ENCODE assay signal across 12 cellular contexts in the genomic region with DNA sequence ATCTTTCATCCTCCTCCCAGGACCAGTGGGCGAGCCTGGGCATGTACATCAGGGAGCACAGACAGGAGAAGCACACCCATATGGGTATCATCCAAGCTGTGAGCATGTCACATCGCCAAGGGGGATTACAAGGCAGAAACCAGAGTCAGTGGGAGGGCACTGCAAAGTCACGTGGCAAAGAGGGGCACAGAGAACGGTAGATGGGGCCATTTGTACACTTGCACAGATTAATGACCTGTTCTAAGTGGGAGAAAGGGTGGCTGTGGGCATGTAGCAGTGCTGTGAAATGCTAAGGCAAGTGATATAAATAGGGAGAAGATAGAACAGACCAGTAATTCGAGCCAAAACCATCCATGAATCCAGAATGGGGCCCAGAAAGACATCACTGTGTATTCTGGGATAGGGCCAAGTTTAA.
A peak's percentile ranks its signal among the peaks of the same experiment; 100 is the strongest.
DNase-seq lines count a peak whose midpoint lies in the region; TF ChIP-seq lines count a peak whose summit lies in the region.
"Had no signal": no experiment of that assay in that cellular context is flagged by ENCODE, and none has a peak within 500 bp of the region (broad histone marks: within the 10 kb centered on the region; RNA-seq: fewer than 3 reads in every experiment).

No MANE protein-coding gene starts in this region.

- no peaks in the 10 kb centered on the region for H3K79me2 ChIP-seq in DOHH2 (ENCODE audit: control insufficient read depth, low read length)

- TF ChIP-seq CTCF in DOHH2 (IDR thresholded peaks at IDR 0.05; ENCODE audit: low read depth, low read length, poor library complexity, severe bottlenecking) (no peak), WERI-Rb-1 (IDR thresholded peaks at IDR 0.05; ENCODE audit: low read depth, low read length) (no peak)

- no peak overlapping the region for H3K27ac ChIP-seq in DOHH2 (ENCODE audit: low read depth, low read length)
- H3K27ac ChIP-seq in WERI-Rb-1: peak overlapping the region; percentile 53
- H3K27ac ChIP-seq: brain microvascular endothelial cell, thoracic aorta had no signal

- H3K4me1 ChIP-seq in DOHH2 (ENCODE audit: control insufficient read depth, low read length): peaks cover 51% of the 10 kb centered on the region

- no peaks in the 10 kb centered on the region for H3K9me2 ChIP-seq in DOHH2 (replicated peaks; ENCODE audit: control insufficient read depth, low read length)

- H3K9me3 ChIP-seq in DOHH2 (ENCODE audit: control insufficient read depth, insufficient read depth, low read length) (no peaks in the 10 kb centered on the region), WERI-Rb-1 (ENCODE audit: severe bottlenecking) (no peaks in the 10 kb centered on the region)
- H3K9me3 ChIP-seq: thoracic aorta had no signal

- H3K27me3 ChIP-seq in DOHH2 (ENCODE audit: control insufficient read depth, low read length) (no peaks in the 10 kb centered on the region), WERI-Rb-1 (ENCODE audit: insufficient read depth, low read depth, severe bottlenecking) (no peaks in the 10 kb centered on the region)
- H3K27me3 ChIP-seq: brain microvascular endothelial cell had no signal

- H3K36me3 ChIP-seq in DOHH2 (ENCODE audit: control insufficient read depth, low read length) (no peaks in the 10 kb centered on the region), WERI-Rb-1 (no peaks in the 10 kb centered on the region)
- H3K36me3 ChIP-seq: brain microvascular endothelial cell, thoracic aorta had no signal

- H4K20me1 ChIP-seq in DOHH2 (ENCODE audit: control insufficient read depth, insufficient read depth, low read depth, low read length): peaks cover 3% of the 10 kb centered on the region; the same call in 1 of the 2 replicates

- no peaks in the 10 kb centered on the region for H3F3A ChIP-seq in DOHH2 (ENCODE audit: control insufficient read depth, insufficient read depth)

- DNase-seq in NCI-H1105 (lab: John Stamatoyannopoulos, UW): peak; percentile 90
- DNase-seq in WERI-Rb-1: peak; percentile 78
- DNase-seq in middle frontal gyrus (ENCODE audit: extremely low spot score, low spot score): peak; percentile 31
- no peak for DNase-seq in UCSD-AML1 (lab: John Stamatoyannopoulos, UW; ENCODE audit: unreplicated experiment)
- no peak for DNase-seq in HPDE6-E6E7 (ENCODE audit: extremely low spot score)
- DNase-seq in stimulated activated naive CD4-positive, alpha-beta T cell treated with Interleukin-2 at 50 U/mL for 16 hours (lab: John Stamatoyannopoulos, UW): no peak
- no peak for DNase-seq in COLO829 (ENCODE audit: low spot score)
- DNase-seq: NCI-H226; stimulated activated CD4-positive, alpha-beta T cell treated with anti-CD3 and anti-CD28 coated beads, Interleukin-12 subunit alpha, Interleukin-12 subunit beta, amount 100 ng/mL, for 4 hours had no signal

- H3K4me3 ChIP-seq in DOHH2 (ENCODE audit: low read length) (no peak overlapping the region), WERI-Rb-1 (ENCODE audit: low read depth, low read length) (no peak overlapping the region)
- H3K4me3 ChIP-seq: thoracic aorta had no signal

- 0 out of 2 replicates have a peak overlapping the region, but pooled peaks have one; percentile 11 for H3K4me2 ChIP-seq in DOHH2 (ENCODE audit: low read length)

Comparison
In these comparisons a context has a peak if more than half of its experiments do, and no peak if none do; other contexts are left out.
1. DNase-seq: peak in NCI-H1105 (single experiment), WERI-Rb-1 (single experiment) and middle frontal gyrus (single experiment); none in UCSD-AML1 (single experiment), HPDE6-E6E7 (single experiment), stimulated activated naive CD4-positive, alpha-beta T cell treated with Interleukin-2 at 50 U/mL for 16 hours (single experiment) and COLO829 (single experiment).